21 cellular contexts compared by ENCODE assay signal in the genomic region with DNA sequence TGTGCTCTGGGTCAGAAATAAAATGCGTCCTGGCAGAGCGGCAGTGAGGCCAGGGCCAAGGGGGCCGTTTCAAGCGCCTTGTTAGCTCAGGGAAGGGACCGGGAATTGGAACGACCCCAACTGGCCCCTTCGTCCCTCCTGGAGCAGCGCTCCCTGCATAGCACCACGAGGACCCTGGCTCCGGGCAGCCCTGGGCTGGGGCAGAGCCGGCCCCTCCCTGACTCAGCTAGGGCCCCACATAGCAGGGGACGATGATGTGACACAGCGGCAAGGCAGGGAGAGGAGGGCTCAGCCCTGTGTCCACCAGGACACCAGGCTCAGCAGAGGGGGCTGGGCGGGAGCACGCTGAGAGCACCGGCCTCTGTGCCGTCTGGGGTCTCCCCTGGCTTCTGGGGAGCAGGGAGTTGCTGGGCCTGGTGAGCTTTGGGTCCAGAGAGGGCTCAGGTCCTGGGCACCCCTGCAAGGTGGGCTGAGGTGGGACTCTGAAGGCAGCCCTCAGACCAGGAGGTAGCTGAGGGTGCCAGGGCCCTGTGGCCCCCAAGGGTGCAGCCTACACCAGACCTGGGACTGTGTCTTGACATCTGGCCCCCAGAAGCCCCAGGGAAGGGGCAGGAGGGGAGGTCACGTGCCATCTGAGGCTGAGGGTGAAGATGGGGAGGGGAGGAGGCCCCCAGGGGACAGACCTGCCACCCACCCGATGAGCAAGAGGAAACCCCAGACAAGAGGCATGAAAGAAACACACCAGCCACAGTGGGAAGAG.
DNase-seq lines count a peak whose midpoint lies in the region; ATAC-seq and TF ChIP-seq lines count a peak whose summit lies in the region.
"Had no signal": no experiment of that assay in that cellular context is flagged by ENCODE, and none has a peak within 500 bp of the region (broad histone marks: within the 10 kb centered on the region; RNA-seq: fewer than 3 reads in every experiment).

No MANE protein-coding gene starts in this region.

- H3K36me3 ChIP-seq in suprapubic skin: no peaks in the 10 kb centered on the region
- H3K36me3 ChIP-seq: thyroid gland had no signal

- H3K27ac Mint-ChIP-seq in activated T-cell treated with anti-CD3 and anti-CD28 coated beads, Interleukin-2, amount 50 U/mL, for 24 hours: no peak overlapping the region
- H3K27ac Mint-ChIP-seq in activated CD8-positive, alpha-beta memory T cell treated with anti-CD3 and anti-CD28 coated beads, Interleukin-2, amount 10 ng/mL, durations not matched to agents 7 days and 5 days: no peak overlapping the region

- H3K36me3 Mint-ChIP-seq in activated T-cell treated with anti-CD3 and anti-CD28 coated beads, Interleukin-2, amount 50 U/mL, for 24 hours (ENCODE audit: low read depth): no peaks in the 10 kb centered on the region
- H3K36me3 Mint-ChIP-seq in activated T-cell treated with anti-CD3 and anti-CD28 coated beads, Interleukin-2, amount 50 U/mL, for 4 hours (ENCODE audit: insufficient read depth): no peaks in the 10 kb centered on the region
- H3K36me3 Mint-ChIP-seq in activated CD8-positive, alpha-beta memory T cell treated with anti-CD3 and anti-CD28 coated beads, Interleukin-2, amount 10 ng/mL, durations not matched to agents 7 days and 5 days: no peaks in the 10 kb centered on the region

- no peak for TF ChIP-seq CTCF in suprapubic skin (IDR thresholded peaks at IDR 0.05)

- H3K4me1 Mint-ChIP-seq in activated T-cell treated with anti-CD3 and anti-CD28 coated beads, Interleukin-2, amount 50 U/mL, for 24 hours (ENCODE audit: low read depth): no peaks in the 10 kb centered on the region
- no peaks in the 10 kb centered on the region for H3K4me1 Mint-ChIP-seq in activated T-cell treated with anti-CD3 and anti-CD28 coated beads, Interleukin-2, amount 50 U/mL, for 4 hours (ENCODE audit: low read depth)
- H3K4me1 Mint-ChIP-seq in activated CD8-positive, alpha-beta memory T cell treated with anti-CD3 and anti-CD28 coated beads, Interleukin-2, amount 10 ng/mL, durations not matched to agents 7 days and 5 days: no peaks in the 10 kb centered on the region
- H3K4me1 Mint-ChIP-seq: central memory CD8-positive, alpha-beta T cell had no signal

- TF ChIP-seq POLR2A in suprapubic skin (IDR thresholded peaks at IDR 0.05): no peak

- H3K4me1 ChIP-seq in suprapubic skin: peaks cover 3% of the 10 kb centered on the region
- H3K4me1 ChIP-seq: foreskin keratinocyte had no signal

- H3K27me3 ChIP-seq in suprapubic skin: peaks cover 51% of the 10 kb centered on the region
- H3K27me3 ChIP-seq: foreskin keratinocyte, thyroid gland had no signal

- no peak overlapping the region for H3K27ac ChIP-seq in suprapubic skin
- H3K27ac ChIP-seq: C4-2B, foreskin keratinocyte, skin epidermis, thyroid gland had no signal

- 44% methylated on average over 10 of the region's 19 CpGs for WGBS in suprapubic skin

- DNase-seq in activated T-cell treated with anti-CD3 and anti-CD28 coated beads, Interleukin-2, amount 50 U/mL, for 24 hours: peak; percentile 22
- DNase-seq in activated T-cell treated with anti-CD3 and anti-CD28 coated beads, Interleukin-2, amount 50 U/mL, for 4 hours: no peak
- DNase-seq in activated CD8-positive, alpha-beta memory T cell treated with anti-CD3 and anti-CD28 coated beads, Interleukin-2, amount 10 ng/mL, durations not matched to agents 7 days and 5 days: peak; percentile 37
- DNase-seq in left lobe of liver (ENCODE audit: low spot score): peak; percentile 38
- peak; percentile 53 to 67 for DNase-seq in suprapubic skin (ENCODE audit: low spot score in 2 of 2)
- no peak for DNase-seq in HuH-7 (ENCODE audit: low spot score)
- no peak for DNase-seq in NCI-H2171 (lab: John Stamatoyannopoulos, UW)
- DNase-seq: activated CD4-positive, alpha-beta T cell treated with anti-CD3 and anti-CD28 coated beads, Interleukin-2, amount 50 U/mL, for 48 hours; amniotic stem cell; foreskin keratinocyte; KG1; NCI-H1048; NCI-H69; stimulated activated CD4-positive, alpha-beta T cell treated with anti-CD3 and anti-CD28 coated beads, Interleukin-4, amount 100 ng/mL, for 24 hours; thyroid gland had no signal

- peaks cover 52% of the 10 kb centered on the region for H3K27me3 Mint-ChIP-seq in activated T-cell treated with anti-CD3 and anti-CD28 coated beads, Interleukin-2, amount 50 U/mL, for 24 hours
- peaks cover 38% of the 10 kb centered on the region for H3K27me3 Mint-ChIP-seq in activated T-cell treated with anti-CD3 and anti-CD28 coated beads, Interleukin-2, amount 50 U/mL, for 4 hours (ENCODE audit: low read depth)
- H3K27me3 Mint-ChIP-seq in activated CD8-positive, alpha-beta memory T cell treated with anti-CD3 and anti-CD28 coated beads, Interleukin-2, amount 10 ng/mL, durations not matched to agents 7 days and 5 days: peaks cover 12% of the 10 kb centered on the region

- H3K4me3 ChIP-seq in suprapubic skin: no peak overlapping the region
- H3K4me3 ChIP-seq: skin epidermis, thyroid gland had no signal

- no peaks in the 10 kb centered on the region for H3K9me3 Mint-ChIP-seq in activated T-cell treated with anti-CD3 and anti-CD28 coated beads, Interleukin-2, amount 50 U/mL, for 24 hours
- no peaks in the 10 kb centered on the region for H3K9me3 Mint-ChIP-seq in activated T-cell treated with anti-CD3 and anti-CD28 coated beads, Interleukin-2, amount 50 U/mL, for 4 hours
- no peaks in the 10 kb centered on the region for H3K9me3 Mint-ChIP-seq in activated CD8-positive, alpha-beta memory T cell treated with anti-CD3 and anti-CD28 coated beads, Interleukin-2, amount 10 ng/mL, durations not matched to agents 7 days and 5 days (ENCODE audit: low read depth)
- H3K9me3 Mint-ChIP-seq: central memory CD8-positive, alpha-beta T cell had no signal

- H3K4me3 Mint-ChIP-seq in activated T-cell treated with anti-CD3 and anti-CD28 coated beads, Interleukin-2, amount 50 U/mL, for 24 hours: no peak overlapping the region
- no peak overlapping the region for H3K4me3 Mint-ChIP-seq in activated T-cell treated with anti-CD3 and anti-CD28 coated beads, Interleukin-2, amount 50 U/mL, for 4 hours
- H3K4me3 Mint-ChIP-seq in activated CD8-positive, alpha-beta memory T cell treated with anti-CD3 and anti-CD28 coated beads, Interleukin-2, amount 10 ng/mL, durations not matched to agents 7 days and 5 days: no peak overlapping the region
- H3K4me3 Mint-ChIP-seq: central memory CD8-positive, alpha-beta T cell had no signal

- CTCF ChIA-PET in activated CD8-positive, alpha-beta memory T cell treated with anti-CD3 and anti-CD28 coated beads, Interleukin-2, amount 10 ng/mL, durations not matched to agents 7 days and 5 days (lab: Charles Lee): no interaction called here

- TF ChIP-seq EP300 in suprapubic skin (IDR thresholded peaks at IDR 0.05): no peak

- no peaks in the 10 kb centered on the region for H3K9me3 ChIP-seq in suprapubic skin
- H3K9me3 ChIP-seq: thyroid gland had no signal

- no peak for ATAC-seq in activated T-cell treated with anti-CD3 and anti-CD28 coated beads, Interleukin-2, amount 50 U/mL, for 4 hours
- ATAC-seq in activated CD8-positive, alpha-beta memory T cell treated with anti-CD3 and anti-CD28 coated beads, Interleukin-2, amount 10 ng/mL, durations not matched to agents 7 days and 5 days: no peak
- ATAC-seq in left lobe of liver (no peak), HG03095 (IDR thresholded peaks at IDR 0.05; ENCODE audit: unreplicated experiment) (no peak)
- ATAC-seq: foreskin keratinocyte, HCT116, SK-N-SH treated with all-trans-retinoic acid at 6 μM for 48 hours had no signal

Comparison
In these comparisons a context has a peak if more than half of its experiments do, and no peak if none do; other contexts are left out.
1. DNase-seq: peak in activated T-cell treated with anti-CD3 and anti-CD28 coated beads, Interleukin-2, amount 50 U/mL, for 24 hours (single experiment), activated CD8-positive, alpha-beta memory T cell treated with anti-CD3 and anti-CD28 coated beads, Interleukin-2, amount 10 ng/mL, durations not matched to agents 7 days and 5 days (single experiment), left lobe of liver (single experiment) and suprapubic skin (2 of 2); none in activated T-cell treated with anti-CD3 and anti-CD28 coated beads, Interleukin-2, amount 50 U/mL, for 4 hours (single experiment), HuH-7 (single experiment) and NCI-H2171 (single experiment).